Comparison of ENCODE assay signal across 16 cellular contexts in the genomic region with DNA sequence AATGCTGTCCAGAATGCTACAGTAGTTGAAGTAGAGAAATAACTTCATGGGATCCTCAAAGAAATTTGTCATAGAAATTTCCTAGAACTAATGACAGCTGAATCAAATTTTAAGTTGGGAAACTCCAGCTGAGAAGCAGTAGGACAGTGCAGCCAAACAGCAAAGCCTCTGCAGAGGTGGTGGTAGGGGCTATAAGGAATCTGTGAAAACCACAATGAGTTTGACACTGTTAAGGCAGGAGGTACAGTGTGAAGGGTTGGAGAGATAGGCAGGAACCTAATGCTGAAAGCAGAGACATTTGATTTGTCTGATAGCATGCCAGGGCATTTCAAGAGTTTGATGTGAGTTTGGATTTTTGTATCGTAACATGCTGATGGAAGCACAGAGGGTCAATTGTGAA. TPM values are rescaled to one million over a fixed set of nuclear protein-coding genes. Genes with fewer than 3 reads are reported as not detected.
DNase-seq lines count a peak whose midpoint lies in the region; ATAC-seq and TF ChIP-seq lines count a peak whose summit lies in the region.
"Had no signal": no experiment of that assay in that cellular context is flagged by ENCODE, and none has a peak within 500 bp of the region (broad histone marks: within the 10 kb centered on the region; RNA-seq: fewer than 3 reads in every experiment).

No MANE protein-coding gene starts in this region.

- peak overlapping the region in 5 of 8 donors; percentile 0 to 47 (median 37) for H3K27ac Mint-ChIP-seq in CD8-positive, alpha-beta memory T cell
- peak overlapping the region; percentile 61 for H3K27ac Mint-ChIP-seq in T-helper 17 cell
- H3K27ac Mint-ChIP-seq in activated naive CD8-positive, alpha-beta T cell treated with anti-CD3 and anti-CD28 coated beads for 36 hours, result peak overlapping the region; percentile 34
- peak overlapping the region; percentile 19 to 48 for H3K27ac Mint-ChIP-seq in natural killer cell treated with Interleukin-12 subunit alpha and Interleukin-12 subunit beta and Interleukin-15 and Interleukin-18, amount 100 ng/mL, for 72 hours

- no peaks in the 10 kb centered on the region for H3K9me3 Mint-ChIP-seq in CD8-positive, alpha-beta memory T cell
- H3K9me3 Mint-ChIP-seq in activated naive CD8-positive, alpha-beta T cell treated with anti-CD3 and anti-CD28 coated beads for 36 hours, result no peaks in the 10 kb centered on the region
- H3K9me3 Mint-ChIP-seq in natural killer cell treated with Interleukin-12 subunit alpha and Interleukin-12 subunit beta and Interleukin-15 and Interleukin-18, amount 100 ng/mL, for 72 hours, result no peaks in the 10 kb centered on the region

- peaks cover 12 to 25% (median 17%) of the 10 kb centered on the region in 3 donors for H3K4me1 Mint-ChIP-seq in CD8-positive, alpha-beta memory T cell
- H3K4me1 Mint-ChIP-seq in T-helper 17 cell, result peaks cover 4% of the 10 kb centered on the region
- H3K4me1 Mint-ChIP-seq in activated naive CD8-positive, alpha-beta T cell treated with anti-CD3 and anti-CD28 coated beads for 36 hours, result peaks cover 21% of the 10 kb centered on the region
- H3K4me1 Mint-ChIP-seq in natural killer cell treated with Interleukin-12 subunit alpha and Interleukin-12 subunit beta and Interleukin-15 and Interleukin-18, amount 100 ng/mL, for 72 hours (ENCODE audit: low read depth in 2 of 2), result peaks cover 28 to 29% of the 10 kb centered on the region in 2 donors

- CTCF ChIA-PET in CD8-positive, alpha-beta memory T cell (lab: Charles Lee), result no interaction called here
- CTCF ChIA-PET in RWPE1 (lab: Yijun Ruan, JAX), result no interaction called here

- H3K9me3 ChIP-seq in CD8-positive, alpha-beta memory T cell (ENCODE audit: low read length), result no peaks in the 10 kb centered on the region
- no peaks in the 10 kb centered on the region for H3K9me3 ChIP-seq in T-helper 17 cell (ENCODE audit: control insufficient read depth, low read length, poor library complexity, severe bottlenecking)

- ATAC-seq in T-helper 17 cell (no peak), omental fat pad (ENCODE audit: low FRiP score) (no peak)
- ATAC-seq in natural killer cell treated with Interleukin-12 subunit alpha and Interleukin-12 subunit beta and Interleukin-15 and Interleukin-18, amount 100 ng/mL, for 72 hours, result peak; percentile 95 to 96

- no peak overlapping the region for H3K4me3 Mint-ChIP-seq in CD8-positive, alpha-beta memory T cell
- H3K4me3 Mint-ChIP-seq in T-helper 17 cell, result no peak overlapping the region
- H3K4me3 Mint-ChIP-seq in activated naive CD8-positive, alpha-beta T cell treated with anti-CD3 and anti-CD28 coated beads for 36 hours, result no peak overlapping the region
- peak overlapping the region; percentile 68 for H3K4me3 Mint-ChIP-seq in natural killer cell treated with Interleukin-12 subunit alpha and Interleukin-12 subunit beta and Interleukin-15 and Interleukin-18, amount 100 ng/mL, for 72 hours

- H3K27me3 Mint-ChIP-seq in CD8-positive, alpha-beta memory T cell, result no peaks in the 10 kb centered on the region
- H3K27me3 Mint-ChIP-seq in T-helper 17 cell, result no peaks in the 10 kb centered on the region
- H3K27me3 Mint-ChIP-seq in activated naive CD8-positive, alpha-beta T cell treated with anti-CD3 and anti-CD28 coated beads for 36 hours, result no peaks in the 10 kb centered on the region
- H3K27me3 Mint-ChIP-seq in natural killer cell treated with Interleukin-12 subunit alpha and Interleukin-12 subunit beta and Interleukin-15 and Interleukin-18, amount 100 ng/mL, for 72 hours, result no peaks in the 10 kb centered on the region

- DNase-seq in CD8-positive, alpha-beta memory T cell, result no peak
- DNase-seq in T-helper 17 cell (no peak), RWPE1 (ENCODE audit: low spot score) (no peak), NCI-H2171 (lab: John Stamatoyannopoulos, UW) (no peak), omental fat pad (ENCODE audit: low spot score) (no peak)
- DNase-seq in activated naive CD8-positive, alpha-beta T cell treated with anti-CD3 and anti-CD28 coated beads for 36 hours, result no peak
- peak; percentile 67 for DNase-seq in natural killer cell treated with Interleukin-12 subunit alpha and Interleukin-12 subunit beta and Interleukin-15 and Interleukin-18, amount 100 ng/mL, for 72 hours (ENCODE audit: low spot score)
- no peak for DNase-seq in stimulated activated CD4-positive, alpha-beta T cell treated with anti-CD3 and anti-CD28 coated beads, Interleukin-4, amount 100 ng/mL, for 4 hours
- DNase-seq: C1 segment of cervical spinal cord, DMS79 treated with DMSO at 0.1 percent for 48 hours, IMR-90, NCI-H1048, NCI-H1436, NCI-H1930, NCI-H526, PC-9 had no signal

- H3K4me1 ChIP-seq in CD8-positive, alpha-beta memory T cell (ENCODE audit: insufficient read depth, low read length), result no peaks in the 10 kb centered on the region

- H3K27ac ChIP-seq in CD8-positive, alpha-beta memory T cell (ENCODE audit: low read depth, low read length), result no peak overlapping the region
- H3K27ac ChIP-seq in RWPE1, result no peak overlapping the region
- H3K27ac ChIP-seq: PC-9 had no signal

- H3K4me3 ChIP-seq in CD8-positive, alpha-beta memory T cell (ENCODE audit: low read length), result no peak overlapping the region
- H3K4me3 ChIP-seq: PC-9 had no signal

- H3K36me3 ChIP-seq in CD8-positive, alpha-beta memory T cell (ENCODE audit: insufficient read depth, low read length), result peaks cover 8% of the 10 kb centered on the region

- TF ChIP-seq CTCF in RWPE1 (conservative IDR thresholded peaks at IDR 0.05; ENCODE audit: low read depth) (no peak), omental fat pad (IDR thresholded peaks at IDR 0.05) (no peak)

- POLR2A ChIA-PET in CD8-positive, alpha-beta memory T cell (lab: Charles Lee), result no interaction called here
- POLR2A ChIA-PET in RWPE1 (lab: Yijun Ruan, JAX; ENCODE audit: low non-redundant PET), result no interaction called here

- H3K27me3 ChIP-seq in CD8-positive, alpha-beta memory T cell (ENCODE audit: insufficient read depth, low read length, poor library complexity, severe bottlenecking), result no peaks in the 10 kb centered on the region

- peaks cover 0 to 69% (median 15%) of the 10 kb centered on the region in 3 donors for H3K36me3 Mint-ChIP-seq in CD8-positive, alpha-beta memory T cell
- H3K36me3 Mint-ChIP-seq in T-helper 17 cell (ENCODE audit: low read depth), result peaks cover 8% of the 10 kb centered on the region
- H3K36me3 Mint-ChIP-seq in activated naive CD8-positive, alpha-beta T cell treated with anti-CD3 and anti-CD28 coated beads for 36 hours, result peaks cover 30% of the 10 kb centered on the region
- H3K36me3 Mint-ChIP-seq in natural killer cell treated with Interleukin-12 subunit alpha and Interleukin-12 subunit beta and Interleukin-15 and Interleukin-18, amount 100 ng/mL, for 72 hours, result peaks cover 21% of the 10 kb centered on the region

RNA-seq across cellular contexts. Expression of a gene that starts 22.0 kb away (rescaled TPM):
- 10 to 100 TPM; 11.9 to 13.7 TPM for total RNA-seq in CD8-positive, alpha-beta memory T cell
- 24.0 TPM for polyA plus RNA-seq in CD8-positive, alpha-beta memory T cell
- total RNA-seq in T-helper 17 cell (10 to 100 TPM; 24.3 to 24.4 TPM), omental fat pad (1 to 10 TPM; 3.7 to 7.6 (median 5.7) TPM)
- 1 to 10 TPM; 8.0 to 9.6 TPM for total RNA-seq in activated naive CD8-positive, alpha-beta T cell treated with anti-CD3 and anti-CD28 coated beads for 36 hours
- 10 to 100 TPM in 1 of 2 donors, 1 to 10 TPM in 1; 8.8 to 12.2 TPM for total RNA-seq in natural killer cell treated with Interleukin-12 subunit alpha and Interleukin-12 subunit beta and Interleukin-15 and Interleukin-18, amount 100 ng/mL, for 72 hours

RNA-seq across cellular contexts. Expression of a gene that starts 22.1 kb away (rescaled TPM):
- total RNA-seq in CD8-positive, alpha-beta memory T cell, result 1 to 10 TPM; 2.4 to 2.8 TPM
- 1.4 TPM for polyA plus RNA-seq in CD8-positive, alpha-beta memory T cell
- total RNA-seq in T-helper 17 cell, result 1 to 10 TPM; 6.4 to 9.7 TPM
- 1 to 10 TPM in 1 of 2 experiments, under 1 TPM in 1; 0.85 to 2.1 TPM for total RNA-seq in activated naive CD8-positive, alpha-beta T cell treated with anti-CD3 and anti-CD28 coated beads for 36 hours
- total RNA-seq in natural killer cell treated with Interleukin-12 subunit alpha and Interleukin-12 subunit beta and Interleukin-15 and Interleukin-18, amount 100 ng/mL, for 72 hours, result 1 to 10 TPM; 2.0 to 4.1 TPM
- 1 to 10 TPM; 4.1 to 8.2 (median 5.2) TPM for total RNA-seq in omental fat pad

Comparison
In these comparisons a context has a peak if more than half of its experiments do, and no peak if none do; other contexts are left out.
1. ATAC-seq: peak in natural killer cell treated with Interleukin-12 subunit alpha and Interleukin-12 subunit beta and Interleukin-15 and Interleukin-18, amount 100 ng/mL, for 72 hours (2 of 2); none in T-helper 17 cell (single experiment) and omental fat pad (single experiment).
2. Peak in every context shown above with its lines, with median percentiles within 50 percentile points of each other: H3K27ac Mint-ChIP-seq.